Comparison of ENCODE assay signal across 14 cellular contexts in genomic region chr13:58587183-58587582, GRCh38.
DNase-seq lines count a peak whose midpoint lies in the region; ATAC-seq and TF ChIP-seq lines count a peak whose summit lies in the region.
"Had no signal": no experiment of that assay in that cellular context is flagged by ENCODE, and none has a peak within 500 bp of the region (broad histone marks: within the 10 kb centered on the region; RNA-seq: fewer than 3 reads in every experiment).

No MANE protein-coding gene starts in this region.

- H3K4me1 ChIP-seq in OCI-LY7 (ENCODE audit: insufficient read depth, low read length, poor library complexity, severe bottlenecking): peaks cover 18% of the 10 kb centered on the region
- no peaks in the 10 kb centered on the region for H3K4me1 ChIP-seq in smooth muscle cell (ENCODE audit: low read depth)
- H3K4me1 ChIP-seq: gastroesophageal sphincter had no signal

- no peaks in the 10 kb centered on the region for H3K4me1 Mint-ChIP-seq in activated CD4-positive, alpha-beta memory T cell treated with anti-CD3 and anti-CD28 coated beads, Interleukin-2, amount 10 ng/mL, durations not matched to agents 7 days and 5 days
- H3K4me1 Mint-ChIP-seq: central memory CD8-positive, alpha-beta T cell; stimulated activated effector memory CD8-positive, alpha-beta T cell treated with anti-CD3 and anti-CD28 coated beads, Interleukin-12 subunit alpha, Interleukin-12 subunit beta, amount 100 ng/mL, for 72 hours had no signal

- no peaks in the 10 kb centered on the region for H3K27me3 Mint-ChIP-seq in activated CD4-positive, alpha-beta memory T cell treated with anti-CD3 and anti-CD28 coated beads, Interleukin-2, amount 10 ng/mL, durations not matched to agents 7 days and 5 days
- H3K27me3 Mint-ChIP-seq: activated T-cell treated with anti-CD3 and anti-CD28 coated beads, Interleukin-2, amount 50 U/mL, for 24 hours; central memory CD8-positive, alpha-beta T cell had no signal

- peak; percentile 59 for DNase-seq in OCI-LY7 (ENCODE audit: low spot score)
- DNase-seq in activated CD4-positive, alpha-beta memory T cell treated with anti-CD3 and anti-CD28 coated beads, Interleukin-2, amount 10 ng/mL, durations not matched to agents 7 days and 5 days: no peak
- no peak for DNase-seq in NCI-H2107 treated with DMSO at 0.1 percent for 48 hours (lab: John Stamatoyannopoulos, UW; ENCODE audit: unreplicated experiment)
- DNase-seq in stimulated activated CD4-positive, alpha-beta T cell treated with anti-CD3 and anti-CD28 coated beads, Interleukin-4, amount 100 ng/mL, for 24 hours: no peak
- DNase-seq in smooth muscle cell (lab: John Stamatoyannopoulos, UW; ENCODE audit: unreplicated experiment): no peak
- DNase-seq: activated T-cell treated with anti-CD3 and anti-CD28 coated beads, Interleukin-2, amount 50 U/mL, for 24 hours; NCI-H1694; SW 1271 had no signal

- BruUV-seq in OCI-LY7 (replicated peaks; lab: Mats Ljungman, UMichigan): no TSS peak

- peak overlapping the region; percentile 82; the same call in 1 of the 2 replicates for H2AFZ ChIP-seq in OCI-LY7 (ENCODE audit: low read length)
- H2AFZ ChIP-seq in smooth muscle cell (ENCODE audit: low read depth): no peak overlapping the region

- H3K9me2 ChIP-seq in OCI-LY7 (ENCODE audit: insufficient read depth, low read length): no peaks in the 10 kb centered on the region

- no peaks in the 10 kb centered on the region for H3K36me3 ChIP-seq in OCI-LY7 (ENCODE audit: insufficient read depth, low read length)
- H3K36me3 ChIP-seq in smooth muscle cell (ENCODE audit: low read depth): no peaks in the 10 kb centered on the region
- H3K36me3 ChIP-seq: gastroesophageal sphincter had no signal

- H3K27ac ChIP-seq in OCI-LY7 (ENCODE audit: low read depth, low read length, poor library complexity, severe bottlenecking): no peak overlapping the region
- H3K27ac ChIP-seq in smooth muscle cell (ENCODE audit: low read depth): no peak overlapping the region
- H3K27ac ChIP-seq: gastroesophageal sphincter had no signal

- H3K79me2 ChIP-seq in OCI-LY7 (ENCODE audit: insufficient read depth, low read depth, low read length) (no peaks in the 10 kb centered on the region), smooth muscle cell (ENCODE audit: low read depth) (no peaks in the 10 kb centered on the region)

- no peak overlapping the region for H3K27ac Mint-ChIP-seq in activated CD4-positive, alpha-beta memory T cell treated with anti-CD3 and anti-CD28 coated beads, Interleukin-2, amount 10 ng/mL, durations not matched to agents 7 days and 5 days
- H3K27ac Mint-ChIP-seq: activated T-cell treated with anti-CD3 and anti-CD28 coated beads, Interleukin-2, amount 50 U/mL, for 24 hours; stimulated activated effector memory CD8-positive, alpha-beta T cell treated with anti-CD3 and anti-CD28 coated beads, Interleukin-12 subunit alpha, Interleukin-12 subunit beta, amount 100 ng/mL, for 72 hours had no signal

- H3K4me3 Mint-ChIP-seq in activated CD4-positive, alpha-beta memory T cell treated with anti-CD3 and anti-CD28 coated beads, Interleukin-2, amount 10 ng/mL, durations not matched to agents 7 days and 5 days: no peak overlapping the region
- H3K4me3 Mint-ChIP-seq: activated T-cell treated with anti-CD3 and anti-CD28 coated beads, Interleukin-2, amount 50 U/mL, for 24 hours; central memory CD8-positive, alpha-beta T cell; stimulated activated effector memory CD8-positive, alpha-beta T cell treated with anti-CD3 and anti-CD28 coated beads, Interleukin-12 subunit alpha, Interleukin-12 subunit beta, amount 100 ng/mL, for 72 hours had no signal

- H3K4me3 ChIP-seq in OCI-LY7 (ENCODE audit: low read depth, low read length, poor library complexity, severe bottlenecking) (no peak overlapping the region), smooth muscle cell (no peak overlapping the region)
- H3K4me3 ChIP-seq: gastroesophageal sphincter had no signal

- H4K20me1 ChIP-seq in OCI-LY7 (ENCODE audit: insufficient read depth, low read length): no peaks in the 10 kb centered on the region
- no peaks in the 10 kb centered on the region for H4K20me1 ChIP-seq in smooth muscle cell (ENCODE audit: low read depth)

- peaks cover 6% of the 10 kb centered on the region for H3K9me3 Mint-ChIP-seq in activated CD4-positive, alpha-beta memory T cell treated with anti-CD3 and anti-CD28 coated beads, Interleukin-2, amount 10 ng/mL, durations not matched to agents 7 days and 5 days

- H3K27me3 ChIP-seq in smooth muscle cell (ENCODE audit: low read depth): no peaks in the 10 kb centered on the region
- H3K27me3 ChIP-seq: gastroesophageal sphincter had no signal

- 0 out of 2 replicates have a peak overlapping the region, but pooled peaks have one; percentile 44 for H3K4me2 ChIP-seq in OCI-LY7 (ENCODE audit: low read length)
- H3K4me2 ChIP-seq in smooth muscle cell: no peak overlapping the region

- 92% methylated on average over 2 of the region's 2 CpGs for WGBS in smooth muscle cell (ENCODE audit: low lambda C conversion rate)

- ATAC-seq in GM18517 (IDR thresholded peaks at IDR 0.05; ENCODE audit: unreplicated experiment): peak; percentile 87
- peak; percentile 89 for ATAC-seq in GM21515 (IDR thresholded peaks at IDR 0.05; ENCODE audit: unreplicated experiment)
- peak; percentile 95 for ATAC-seq in HG03108 (IDR thresholded peaks at IDR 0.05; ENCODE audit: unreplicated experiment)
- ATAC-seq: gastroesophageal sphincter; stimulated activated effector memory CD8-positive, alpha-beta T cell treated with anti-CD3 and anti-CD28 coated beads, Interleukin-12 subunit alpha, Interleukin-12 subunit beta, amount 100 ng/mL, for 72 hours had no signal

- POLR2A ChIA-PET in OCI-LY7 (lab: Charles Lee): interaction anchor here (0.7 kb wide), 1 partner anchor 321 kb away, joined by 3 read pairs; no protein-coding TSS in a partner anchor
- POLR2A ChIA-PET in activated CD4-positive, alpha-beta memory T cell treated with anti-CD3 and anti-CD28 coated beads, Interleukin-2, amount 10 ng/mL, durations not matched to agents 7 days and 5 days (lab: Charles Lee): no interaction called here

- H3K9ac ChIP-seq in smooth muscle cell (ENCODE audit: low read depth): no peak overlapping the region

- CTCF ChIA-PET in OCI-LY7 (lab: Charles Lee; ENCODE audit: unreplicated experiment): no interaction called here
- CTCF ChIA-PET in activated CD4-positive, alpha-beta memory T cell treated with anti-CD3 and anti-CD28 coated beads, Interleukin-2, amount 10 ng/mL, durations not matched to agents 7 days and 5 days (lab: Charles Lee): no interaction called here

- no peaks in the 10 kb centered on the region for H3F3A ChIP-seq in smooth muscle cell (ENCODE audit: low read depth)

- H3K36me3 Mint-ChIP-seq in activated CD4-positive, alpha-beta memory T cell treated with anti-CD3 and anti-CD28 coated beads, Interleukin-2, amount 10 ng/mL, durations not matched to agents 7 days and 5 days (ENCODE audit: low read depth): no peaks in the 10 kb centered on the region
- H3K36me3 Mint-ChIP-seq: stimulated activated effector memory CD8-positive, alpha-beta T cell treated with anti-CD3 and anti-CD28 coated beads, Interleukin-12 subunit alpha, Interleukin-12 subunit beta, amount 100 ng/mL, for 72 hours had no signal

- intact Hi-C loops in OCI-LY7 (cut with micrococcal nuclease; ENCODE audit: unreplicated experiment): loop anchor here (10.0 kb wide), 1 partner anchor 368 kb away; no protein-coding TSS in a partner anchor

- H3K9me3 ChIP-seq in OCI-LY7 (ENCODE audit: low read length): no peaks in the 10 kb centered on the region
- H3K9me3 ChIP-seq in smooth muscle cell (replicated peaks; ENCODE audit: low read depth): no peaks in the 10 kb centered on the region
- H3K9me3 ChIP-seq: gastroesophageal sphincter had no signal

- TF ChIP-seq CTCF in OCI-LY7 (conservative IDR thresholded peaks at IDR 0.05; ENCODE audit: low read length) (no peak), smooth muscle cell (IDR thresholded peaks at IDR 0.05; ENCODE audit: borderline replicate concordance, insufficient read depth, poor library complexity, severe bottlenecking) (no peak)
